ENCODE assay signal across 1 cellular context in genomic region chr18:10939822-10940221, GRCh38.
A peak's percentile ranks its signal among the peaks of the same experiment; 100 is the strongest.
TF ChIP-seq lines count a peak whose summit lies in the region.

No MANE protein-coding gene starts in this region.

TF ChIP-seq in GM12878, 131 proteins besides CTCF, POLR2A, EP300 and RAD21:
- TF ChIP-seq MEF2B (IDR thresholded peaks at IDR 0.05; ENCODE audit: partially characterized antibody, poor library complexity, severe bottlenecking) (peak; percentile 62), ZNF24 (IDR thresholded peaks at IDR 0.05) (no peak)
